Comparison of ENCODE assay signal across 18 cellular contexts in genomic region chr3:72258366-72258765, GRCh38.
DNase-seq lines count a peak whose midpoint lies in the region; ATAC-seq, FAIRE-seq and TF ChIP-seq lines count a peak whose summit lies in the region.
"Had no signal": no experiment of that assay in that cellular context is flagged by ENCODE, and none has a peak within 500 bp of the region (broad histone marks: within the 10 kb centered on the region; RNA-seq: fewer than 3 reads in every experiment).

No MANE protein-coding gene starts in this region.

- peak overlapping the region; percentile 30 for H3K4me3 Mint-ChIP-seq in T-helper 2 cell treated with Interferon-gamma antibody and Interleukin-4, amounts not matched to agents 5 μg/mL and 100 μg/mL, for 36 hours
- peak overlapping the region; percentile 8 for H3K4me3 Mint-ChIP-seq in activated naive CD8-positive, alpha-beta T cell treated with anti-CD3 and anti-CD28 coated beads, Interleukin-2, amount 50 U/mL, for 24 hours

- no peak overlapping the region for H2BK15ac ChIP-seq in neuronal stem cell (ENCODE audit: low read length)

- H3K27ac Mint-ChIP-seq in T-helper 2 cell treated with Interferon-gamma antibody and Interleukin-4, amounts not matched to agents 5 μg/mL and 100 μg/mL, for 36 hours, result peak overlapping the region; percentile 19
- H3K27ac Mint-ChIP-seq in activated naive CD8-positive, alpha-beta T cell treated with anti-CD3 and anti-CD28 coated beads, Interleukin-2, amount 50 U/mL, for 24 hours, result peak overlapping the region; percentile 3

- H3K4ac ChIP-seq in neuronal stem cell (ENCODE audit: low read length), result no peak overlapping the region

- peaks cover 0 to 6% (median 0%) of the 10 kb centered on the region in 3 experiments for H3K27me3 ChIP-seq in neuronal stem cell (ENCODE audit: control insufficient read depth in 3 of 3, insufficient read depth in 3 of 3, low read depth in 1 of 3, low read length in 3 of 3)
- H3K27me3 ChIP-seq: breast epithelium, neutrophil had no signal

- H2AK5ac ChIP-seq in neuronal stem cell (ENCODE audit: low read depth, low read length), result no peak overlapping the region

- peak overlapping the region; percentile 67 for H2AFZ ChIP-seq in neuronal stem cell (ENCODE audit: low read length)

- no peak overlapping the region for H4K8ac ChIP-seq in neuronal stem cell (ENCODE audit: low read depth, low read length)

- no peak overlapping the region for H3K14ac ChIP-seq in neuronal stem cell (ENCODE audit: low read length)

- H3K18ac ChIP-seq in neuronal stem cell (ENCODE audit: low read length), result peak overlapping the region; percentile 29

- WGBS in neuronal stem cell (ENCODE audit: extremely low coverage in 2 of 2, insufficient read length in 2 of 2, insufficient replicate concordance in 1 of 2), 2 donors, result no CpG with 5 or more reads among the region's 10 CpGs

- no peaks in the 10 kb centered on the region for H3K36me3 Mint-ChIP-seq in T-helper 2 cell treated with Interferon-gamma antibody and Interleukin-4, amounts not matched to agents 5 μg/mL and 100 μg/mL, for 36 hours (ENCODE audit: low read depth)
- H3K36me3 Mint-ChIP-seq in activated naive CD8-positive, alpha-beta T cell treated with anti-CD3 and anti-CD28 coated beads, Interleukin-2, amount 50 U/mL, for 24 hours (ENCODE audit: low read depth), result peaks cover 3% of the 10 kb centered on the region

- H3K23ac ChIP-seq in neuronal stem cell (ENCODE audit: low read depth, low read length, poor library complexity), result no peak overlapping the region

- no peak overlapping the region for H2BK120ac ChIP-seq in neuronal stem cell (ENCODE audit: low read depth, low read length)

- no peak overlapping the region for H2BK5ac ChIP-seq in neuronal stem cell (ENCODE audit: low read length)

- H3K4me1 ChIP-seq in neuronal stem cell (ENCODE audit: control insufficient read depth in 2 of 2, insufficient read depth in 1 of 2, low read depth in 1 of 2, low read length in 2 of 2), result peaks cover 19 to 28% of the 10 kb centered on the region in 2 donors

- no peak for ATAC-seq in activated naive CD8-positive, alpha-beta T cell treated with anti-CD3 and anti-CD28 coated beads, Interleukin-2, amount 50 U/mL, for 24 hours
- ATAC-seq: lower lobe of right lung had no signal

- H3K9ac ChIP-seq in neuronal stem cell (ENCODE audit: low read depth, low read length, poor library complexity), result no peak overlapping the region
- H3K9ac ChIP-seq: KMS-11 had no signal

- DNase-seq in T-helper 2 cell treated with Interferon-gamma antibody and Interleukin-4, amounts not matched to agents 5 μg/mL and 100 μg/mL, for 36 hours (ENCODE audit: low spot score), result no peak
- DNase-seq in T-helper 2 cell (no peak), NCI-H1417 (lab: John Stamatoyannopoulos, UW) (peak in 2 of 3 experiments; percentile 80 to 93), neuronal stem cell (ENCODE audit: low spot score) (no peak), NCI-H1694 (lab: John Stamatoyannopoulos, UW) (no peak), NCI-H2107 (lab: John Stamatoyannopoulos, UW) (no peak), GM12891 (ENCODE audit: insufficient read length, low spot score) (no peak)
- no peak for DNase-seq in activated naive CD8-positive, alpha-beta T cell treated with anti-CD3 and anti-CD28 coated beads, Interleukin-2, amount 50 U/mL, for 24 hours
- DNase-seq: activated CD8-positive, alpha-beta memory T cell treated with anti-CD3 and anti-CD28 coated beads for 24 hours; activated gamma-delta T cell treated with Interleukin-2 at 50 U/mL for 16 hours; effector memory CD4-positive, alpha-beta T cell; lower lobe of right lung; NCI-H1930; SHP77 treated with DMSO at 0.1 percent for 48 hours had no signal

- no peak overlapping the region for H3K4me3 ChIP-seq in neuronal stem cell (ENCODE audit: low read length in 2 of 2)
- H3K4me3 ChIP-seq: breast epithelium, lower lobe of right lung had no signal

- H3K9me3 ChIP-seq in neuronal stem cell (replicated peaks in 1 of 2; ENCODE audit: control insufficient read depth in 2 of 2, insufficient read depth in 1 of 2, low read depth in 1 of 2, low read length in 2 of 2), result no peaks in the 10 kb centered on the region
- H3K9me3 ChIP-seq: breast epithelium, lower lobe of right lung, neutrophil had no signal

- no peak for FAIRE-seq in GM12891 (lab: Jason Lieb, UNC)

- TF ChIP-seq POLR2A in GM12891 (IDR thresholded peaks at IDR 0.05; ENCODE audit: low read depth, low read length), result no peak

- no peaks in the 10 kb centered on the region for H3K36me3 ChIP-seq in neuronal stem cell (replicated peaks in 1 of 2; ENCODE audit: control insufficient read depth in 2 of 2, insufficient read depth in 2 of 2, low read length in 2 of 2)
- H3K36me3 ChIP-seq: breast epithelium, lower lobe of right lung, neutrophil had no signal

- H3K4me2 ChIP-seq in neuronal stem cell (ENCODE audit: insufficient read depth, low read length, poor library complexity, severe bottlenecking), result peak overlapping the region; percentile 12
- H3K4me2 ChIP-seq: KMS-11 had no signal

- H3K79me1 ChIP-seq in neuronal stem cell (ENCODE audit: low read depth, low read length), result no peaks in the 10 kb centered on the region

- H3K9me3 Mint-ChIP-seq in T-helper 2 cell treated with Interferon-gamma antibody and Interleukin-4, amounts not matched to agents 5 μg/mL and 100 μg/mL, for 36 hours, result peaks cover 3% of the 10 kb centered on the region
- H3K9me3 Mint-ChIP-seq in activated naive CD8-positive, alpha-beta T cell treated with anti-CD3 and anti-CD28 coated beads, Interleukin-2, amount 50 U/mL, for 24 hours, result peaks cover 7% of the 10 kb centered on the region

- no peak overlapping the region for H2BK12ac ChIP-seq in neuronal stem cell (ENCODE audit: low read length)

- no peak overlapping the region for H4K91ac ChIP-seq in neuronal stem cell (ENCODE audit: low read depth, low read length, poor library complexity)

- H3K27me3 Mint-ChIP-seq in T-helper 2 cell treated with Interferon-gamma antibody and Interleukin-4, amounts not matched to agents 5 μg/mL and 100 μg/mL, for 36 hours (ENCODE audit: low read depth), result peaks cover 7% of the 10 kb centered on the region
- peaks cover 7% of the 10 kb centered on the region for H3K27me3 Mint-ChIP-seq in activated naive CD8-positive, alpha-beta T cell treated with anti-CD3 and anti-CD28 coated beads, Interleukin-2, amount 50 U/mL, for 24 hours

- peaks cover 10% of the 10 kb centered on the region for H3K4me1 Mint-ChIP-seq in T-helper 2 cell treated with Interferon-gamma antibody and Interleukin-4, amounts not matched to agents 5 μg/mL and 100 μg/mL, for 36 hours (ENCODE audit: low read depth)
- H3K4me1 Mint-ChIP-seq in activated naive CD8-positive, alpha-beta T cell treated with anti-CD3 and anti-CD28 coated beads, Interleukin-2, amount 50 U/mL, for 24 hours, result peaks cover 54% of the 10 kb centered on the region

- no peak overlapping the region for H3K27ac ChIP-seq in neuronal stem cell (replicated peaks; ENCODE audit: low read length)
- H3K27ac ChIP-seq: HL-60, KMS-11, lower lobe of right lung, neutrophil had no signal

TF ChIP-seq in GM12891, 5 proteins besides CTCF, POLR2A, EP300 and RAD21:
- no peak for TF ChIP-seq POLR2AphosphoS5 (IDR thresholded peaks at IDR 0.05; ENCODE audit: low read depth, low read length)
- no peak for TF ChIP-seq PAX5 (IDR thresholded peaks at IDR 0.05; ENCODE audit: insufficient read depth, low read length, severe bottlenecking)
- no peak for TF ChIP-seq TAF1 (IDR thresholded peaks at IDR 0.05; ENCODE audit: low read depth, low read length)
- no peak for TF ChIP-seq SPI1 (IDR thresholded peaks at IDR 0.05; ENCODE audit: low read depth, low read length)
- no peak for TF ChIP-seq POU2F2 (IDR thresholded peaks at IDR 0.05; ENCODE audit: low read depth, low read length)

Comparison
In these comparisons a context has a peak if more than half of its experiments do, and no peak if none do; other contexts are left out.
1. DNase-seq: peak in NCI-H1417 (2 of 3); none in T-helper 2 cell treated with Interferon-gamma antibody and Interleukin-4, amounts not matched to agents 5 μg/mL and 100 μg/mL, for 36 hours (single experiment), T-helper 2 cell (0 of 5), activated naive CD8-positive, alpha-beta T cell treated with anti-CD3 and anti-CD28 coated beads, Interleukin-2, amount 50 U/mL, for 24 hours (single experiment), neuronal stem cell (single experiment), NCI-H1694 (single experiment), NCI-H2107 (single experiment) and GM12891 (single experiment).